ENCODE assay signal across 16 cellular contexts in genomic region chr22:49483281-49483905, GRCh38.
DNase-seq lines count a peak whose midpoint lies in the region; ATAC-seq and TF ChIP-seq lines count a peak whose summit lies in the region.
"Had no signal": no experiment of that assay in that cellular context is flagged by ENCODE, and none has a peak within 500 bp of the region (broad histone marks: within the 10 kb centered on the region; RNA-seq: fewer than 3 reads in every experiment).

No MANE protein-coding gene starts in this region.

- H2BK20ac ChIP-seq in H9 (ENCODE audit: low read depth, low read length, poor library complexity, severe bottlenecking) = no peak overlapping the region

- H3K9me3 Mint-ChIP-seq in H9 (no peaks in the 10 kb centered on the region), type B pancreatic cell (no peaks in the 10 kb centered on the region)
- H3K9me3 Mint-ChIP-seq in activated T-helper 17 cell treated with anti-CD3 and anti-CD28 coated beads, Interleukin-2, amount 50 U/mL, for 72 hours = peaks cover 3% of the 10 kb centered on the region

- no peak for TF ChIP-seq CTCF in H9 (conservative IDR thresholded peaks at IDR 0.05)
- TF ChIP-seq CTCF in coronary artery (IDR thresholded peaks at IDR 0.05) = no peak
- TF ChIP-seq CTCF in type B pancreatic cell (conservative IDR thresholded peaks at IDR 0.05) = no peak

- no peaks in the 10 kb centered on the region for H3K23me2 ChIP-seq in H9 (ENCODE audit: insufficient read length, low read depth, low read length, poor library complexity, severe bottlenecking)

- peaks cover 12% of the 10 kb centered on the region; the same call in 1 of the 2 replicates for H3K4me1 ChIP-seq in H9 (ENCODE audit: insufficient read depth, low read length)
- H3K4me1 ChIP-seq: BE2C had no signal

- no peak overlapping the region for H2BK15ac ChIP-seq in H9 (ENCODE audit: low read depth, low read length)

- no peak overlapping the region for H3K4me2 ChIP-seq in H9 (ENCODE audit: insufficient read depth, insufficient read length, low read length)

- H3K4me3 Mint-ChIP-seq in H9 (no peak overlapping the region), type B pancreatic cell (no peak overlapping the region)
- H3K4me3 Mint-ChIP-seq in activated T-helper 17 cell treated with anti-CD3 and anti-CD28 coated beads, Interleukin-2, amount 50 U/mL, for 72 hours = no peak overlapping the region

- H3K4ac ChIP-seq in H9 (ENCODE audit: low read depth, low read length) = no peak overlapping the region

- ATAC-seq in HG02884 (IDR thresholded peaks at IDR 0.05; ENCODE audit: unreplicated experiment) = no peak
- ATAC-seq in activated T-helper 17 cell treated with anti-CD3 and anti-CD28 coated beads, Interleukin-2, amount 50 U/mL, for 72 hours (replicated peaks) = no peak

- no peak overlapping the region for H3K23ac ChIP-seq in H9 (ENCODE audit: insufficient read length, low read depth, low read length)

- H2BK120ac ChIP-seq in H9 (ENCODE audit: low read depth, low read length, poor library complexity, severe bottlenecking) = no peak overlapping the region

- H3K9me3 ChIP-seq in H9 (ENCODE audit: control insufficient read depth, low read depth, low read length) = no peaks in the 10 kb centered on the region
- H3K9me3 ChIP-seq: BE2C, HAP-1 had no signal

- H4K5ac ChIP-seq in H9 (ENCODE audit: insufficient read length, low read depth, low read length) = no peak overlapping the region

- H3K14ac ChIP-seq in H9 (ENCODE audit: insufficient read depth, low read length) = no peak overlapping the region

- no CpG with 5 or more reads among the region's 17 CpGs for WGBS in H9 (ENCODE audit: extremely low coverage, insufficient read length, low lambda C conversion rate)

- H3K4me3 ChIP-seq in coronary artery = no peak overlapping the region
- H3K4me3 ChIP-seq: GM23248, HAP-1 had no signal

- no peaks in the 10 kb centered on the region for H3K79me1 ChIP-seq in H9 (ENCODE audit: insufficient read depth, low read depth, low read length, poor library complexity, severe bottlenecking)

- no peak overlapping the region for H2AK5ac ChIP-seq in H9 (ENCODE audit: insufficient read length, low read length)

- DNase-seq in H9 (peak; percentile 22), coronary artery (ENCODE audit: low spot score) (peak; percentile 47), mesenteric fat pad (ENCODE audit: low spot score) (peak; percentile 71), type B pancreatic cell (ENCODE audit: extremely low spot score, unreplicated experiment) (peak; percentile 45), amniotic stem cell (lab: John Stamatoyannopoulos, UW) (no peak)
- DNase-seq: ACHN; BE2C; C1 segment of cervical spinal cord; CD4-positive, CD25-positive, alpha-beta regulatory T cell; DMS153; DMS79; GDM1; GM23248 had no signal

- H3K36me3 Mint-ChIP-seq in H9 (ENCODE audit: insufficient read depth in 1 of 3, low read depth in 3 of 3) = no peaks in the 10 kb centered on the region
- no peaks in the 10 kb centered on the region for H3K36me3 Mint-ChIP-seq in type B pancreatic cell
- peaks cover 4% of the 10 kb centered on the region for H3K36me3 Mint-ChIP-seq in activated T-helper 17 cell treated with anti-CD3 and anti-CD28 coated beads, Interleukin-2, amount 50 U/mL, for 72 hours (ENCODE audit: low read depth)
- H3K36me3 Mint-ChIP-seq: CD4-positive, CD25-positive, alpha-beta regulatory T cell had no signal

- no peak overlapping the region for H3T11ph ChIP-seq in H9 (ENCODE audit: low read length)

- no peak overlapping the region for H2BK12ac ChIP-seq in H9 (ENCODE audit: insufficient read length, low read depth, low read length)

- H3K27me3 ChIP-seq in H9 (ENCODE audit: insufficient read depth, low read length) = no peaks in the 10 kb centered on the region; the same call in 1 of the 2 replicates

- H4K91ac ChIP-seq in H9 (ENCODE audit: insufficient read length, low read depth, low read length) = no peak overlapping the region

- H3K27ac ChIP-seq in H9 (ENCODE audit: insufficient read length, low read depth, low read length) (no peak overlapping the region), coronary artery (no peak overlapping the region)
- H3K27ac ChIP-seq: GM23248 had no signal

- H3K9ac ChIP-seq in H9 (ENCODE audit: extremely low read depth, insufficient read length, low read length) = no peak overlapping the region
- H3K9ac ChIP-seq: GM23248 had no signal

- no peak overlapping the region for H3K56ac ChIP-seq in H9 (ENCODE audit: insufficient read length, low read depth, low read length)

- H2AFZ ChIP-seq in H9 (ENCODE audit: low read length) = no peak overlapping the region
- H2AFZ ChIP-seq: GM23248 had no signal

- H3K4me1 Mint-ChIP-seq in H9 = peaks cover 64 to 67% of the 10 kb centered on the region in 2 experiments
- peaks cover 16% of the 10 kb centered on the region for H3K4me1 Mint-ChIP-seq in type B pancreatic cell (ENCODE audit: unreplicated experiment)
- peaks cover 11% of the 10 kb centered on the region for H3K4me1 Mint-ChIP-seq in activated T-helper 17 cell treated with anti-CD3 and anti-CD28 coated beads, Interleukin-2, amount 50 U/mL, for 72 hours

- no peaks in the 10 kb centered on the region for H3K79me2 ChIP-seq in H9 (ENCODE audit: insufficient read depth, low read length)

- H3K27me3 Mint-ChIP-seq in H9 (ENCODE audit: low read depth) (peaks cover 5% of the 10 kb centered on the region), type B pancreatic cell (peaks cover 48% of the 10 kb centered on the region)
- no peaks in the 10 kb centered on the region for H3K27me3 Mint-ChIP-seq in activated T-helper 17 cell treated with anti-CD3 and anti-CD28 coated beads, Interleukin-2, amount 50 U/mL, for 72 hours

- H3K27ac Mint-ChIP-seq in H9 (no peak overlapping the region), type B pancreatic cell (no peak overlapping the region)
- H3K27ac Mint-ChIP-seq in activated T-helper 17 cell treated with anti-CD3 and anti-CD28 coated beads, Interleukin-2, amount 50 U/mL, for 72 hours = no peak overlapping the region

- H2BK5ac ChIP-seq in H9 (ENCODE audit: insufficient read length, low read length) = no peak overlapping the region

- no peak overlapping the region for H3K18ac ChIP-seq in H9 (ENCODE audit: insufficient read length, low read depth, low read length)

- no peaks in the 10 kb centered on the region for H4K20me1 ChIP-seq in H9 (ENCODE audit: control insufficient read depth, insufficient read depth, insufficient read length)

- H4K8ac ChIP-seq in H9 (replicated peaks; ENCODE audit: insufficient read length, low read depth, low read length) = no peak overlapping the region
